16 cellular contexts compared by ENCODE assay signal in genomic region chr4:26377352-26378311, GRCh38. TPM values are rescaled to one million over a fixed set of nuclear protein-coding genes. Genes with fewer than 3 reads are reported as not detected.
A peak's percentile ranks its signal among the peaks of the same experiment; 100 is the strongest.
DNase-seq lines count a peak whose midpoint lies in the region; ATAC-seq and TF ChIP-seq lines count a peak whose summit lies in the region.
"Had no signal": no experiment of that assay in that cellular context is flagged by ENCODE, and none has a peak within 500 bp of the region (broad histone marks: within the 10 kb centered on the region; RNA-seq: fewer than 3 reads in every experiment).

No MANE protein-coding gene starts in this region.

- H4K8ac ChIP-seq in H9 (replicated peaks; ENCODE audit: insufficient read length, low read depth, low read length) = no peak overlapping the region

- peaks cover 20% of the 10 kb centered on the region for H3K36me3 Mint-ChIP-seq in activated CD8-positive, alpha-beta memory T cell treated with anti-CD3 and anti-CD28 coated beads, Interleukin-2, amount 10 ng/mL, durations not matched to agents 7 days and 5 days
- peaks cover 50% of the 10 kb centered on the region for H3K36me3 Mint-ChIP-seq in dendritic cell treated with granulocyte-macrophage colony-stimulating factor and Interleukin-4, amounts not matched to agents 40 ng/mL and 50 ng/mL, for 4 days (ENCODE audit: low read depth)
- H3K36me3 Mint-ChIP-seq in stimulated activated naive B cell treated with anti-CD40 and anti-IgM and Interleukin-4, amounts not matched to agents 10 μg/mL and 1 μg/mL and 100 μg/mL, for 72 hours = peaks cover 5 to 11% of the 10 kb centered on the region in 2 donors
- peaks cover 0 to 3% (median 0%) of the 10 kb centered on the region in 3 experiments; a peak in 1 of 7 replicates for H3K36me3 Mint-ChIP-seq in H9 (ENCODE audit: insufficient read depth in 1 of 3, low read depth in 3 of 3)

- H4K91ac ChIP-seq in H9 (ENCODE audit: insufficient read length, low read depth, low read length) = no peak overlapping the region

- H2BK5ac ChIP-seq in H9 (ENCODE audit: insufficient read length, low read length) = no peak overlapping the region

- H3K18ac ChIP-seq in H9 (ENCODE audit: insufficient read length, low read depth, low read length) = no peak overlapping the region

- peaks cover 2% of the 10 kb centered on the region; the same call in 1 of the 2 replicates for H3K4me1 ChIP-seq in H9 (ENCODE audit: insufficient read depth, low read length)

- H2BK20ac ChIP-seq in H9 (ENCODE audit: low read depth, low read length, poor library complexity, severe bottlenecking) = no peak overlapping the region

- no peak overlapping the region for H3K9ac ChIP-seq in H9 (ENCODE audit: extremely low read depth, insufficient read length, low read length)

- H3K79me2 ChIP-seq in H9 (ENCODE audit: insufficient read depth, low read length) = peaks cover 62% of the 10 kb centered on the region

- no peak overlapping the region for H3K4me3 Mint-ChIP-seq in activated CD8-positive, alpha-beta memory T cell treated with anti-CD3 and anti-CD28 coated beads, Interleukin-2, amount 10 ng/mL, durations not matched to agents 7 days and 5 days
- no peak overlapping the region for H3K4me3 Mint-ChIP-seq in dendritic cell treated with granulocyte-macrophage colony-stimulating factor and Interleukin-4, amounts not matched to agents 40 ng/mL and 50 ng/mL, for 4 days
- H3K4me3 Mint-ChIP-seq in stimulated activated naive B cell treated with anti-CD40 and anti-IgM and Interleukin-4, amounts not matched to agents 10 μg/mL and 1 μg/mL and 100 μg/mL, for 72 hours = no peak overlapping the region
- H3K4me3 Mint-ChIP-seq in H9 = no peak overlapping the region
- H3K4me3 Mint-ChIP-seq: effector memory CD8-positive, alpha-beta T cell had no signal

- no peak for TF ChIP-seq POLR2A in NB4 (IDR thresholded peaks at IDR 0.05; ENCODE audit: extremely low read depth, insufficient read length)

- no peak overlapping the region for H2AFZ ChIP-seq in H9 (ENCODE audit: low read length)

- ATAC-seq in activated CD8-positive, alpha-beta memory T cell treated with anti-CD3 and anti-CD28 coated beads, Interleukin-2, amount 10 ng/mL, durations not matched to agents 7 days and 5 days = no peak
- ATAC-seq in stimulated activated naive B cell treated with anti-CD40 and anti-IgM and Interleukin-4, amounts not matched to agents 10 μg/mL and 1 μg/mL and 100 μg/mL, for 72 hours (replicated peaks) = peak; percentile 78 to 79
- no peak for ATAC-seq in GM19452 (IDR thresholded peaks at IDR 0.05; ENCODE audit: unreplicated experiment)
- ATAC-seq: effector memory CD8-positive, alpha-beta T cell; mucosa of descending colon had no signal

- no peak overlapping the region for H2AK5ac ChIP-seq in H9 (ENCODE audit: insufficient read length, low read length)

- TF ChIP-seq CTCF in NB4 (IDR thresholded peaks at IDR 0.05; ENCODE audit: low read depth, low read length) = no peak
- no peak for TF ChIP-seq CTCF in H9 (conservative IDR thresholded peaks at IDR 0.05)

- H2BK15ac ChIP-seq in H9 (ENCODE audit: low read depth, low read length) = no peak overlapping the region

- no peak for DNase-seq in activated CD8-positive, alpha-beta memory T cell treated with anti-CD3 and anti-CD28 coated beads, Interleukin-2, amount 10 ng/mL, durations not matched to agents 7 days and 5 days
- DNase-seq in activated CD8-positive, alpha-beta memory T cell treated with anti-CD3 and anti-CD28 coated beads, Interleukin-2, amount 50 U/mL, for 48 hours = no peak
- DNase-seq in NB4 (ENCODE audit: low read depth) (peak; percentile 43), NCI-H345 treated with DMSO at 0.1 percent for 48 hours (lab: John Stamatoyannopoulos, UW; ENCODE audit: unreplicated experiment) (no peak), H9 (no peak)
- no peak for DNase-seq in stimulated activated naive B cell treated with anti-CD40 and anti-IgM and Interleukin-4, amounts not matched to agents 10 μg/mL and 1 μg/mL and 100 μg/mL, for 72 hours
- DNase-seq: activated CD4-positive, alpha-beta T cell treated with anti-CD3 and anti-CD28 coated beads, Interleukin-2, amount 50 U/mL, for 4 hours; effector memory CD8-positive, alpha-beta T cell; foreskin melanocyte; mucosa of descending colon; NCI-H2081 treated with DMSO at 0.1 percent for 48 hours; NK-92 treated with Interleukin-12 subunit alpha and Interleukin-12 subunit beta, amount 100 ng/mL, for 24 hours; stimulated activated CD4-positive, alpha-beta T cell treated with anti-CD3 and anti-CD28 coated beads, Interleukin-2, amount 100 ng/mL, for 24 hours; SW 1271 had no signal

- H4K5ac ChIP-seq in H9 (ENCODE audit: insufficient read length, low read depth, low read length) = no peak overlapping the region

- H3K4ac ChIP-seq in H9 (ENCODE audit: low read depth, low read length) = no peak overlapping the region

- H3K27ac ChIP-seq in H9 (ENCODE audit: insufficient read length, low read depth, low read length) = no peak overlapping the region

- CTCF ChIA-PET in activated CD8-positive, alpha-beta memory T cell treated with anti-CD3 and anti-CD28 coated beads, Interleukin-2, amount 10 ng/mL, durations not matched to agents 7 days and 5 days (lab: Charles Lee) = interaction anchor here (1.4 kb wide), 1 partner anchor 48 kb away, joined by 6 read pairs; no protein-coding TSS in a partner anchor

- no peak overlapping the region for H3K4me3 ChIP-seq in NB4 (ENCODE audit: low read depth, low read length)
- H3K4me3 ChIP-seq: mucosa of descending colon had no signal

- no peak overlapping the region for H3T11ph ChIP-seq in H9 (ENCODE audit: low read length)

- H2BK120ac ChIP-seq in H9 (ENCODE audit: low read depth, low read length, poor library complexity, severe bottlenecking) = no peak overlapping the region

- no peaks in the 10 kb centered on the region for H4K20me1 ChIP-seq in H9 (ENCODE audit: control insufficient read depth, insufficient read depth, insufficient read length)

- no peaks in the 10 kb centered on the region for H3K9me3 ChIP-seq in H9 (ENCODE audit: control insufficient read depth, low read depth, low read length)
- H3K9me3 ChIP-seq: mucosa of descending colon had no signal

- no peaks in the 10 kb centered on the region for H3K27me3 ChIP-seq in H9 (ENCODE audit: insufficient read depth, low read length)

- intact Hi-C loops in dendritic cell treated with granulocyte-macrophage colony-stimulating factor and Interleukin-4, amounts not matched to agents 40 ng/mL and 50 ng/mL, for 4 days (cut with micrococcal nuclease) = no loop called here

- H3K79me1 ChIP-seq in H9 (ENCODE audit: insufficient read depth, low read depth, low read length, poor library complexity, severe bottlenecking) = no peaks in the 10 kb centered on the region

- WGBS in H9 (ENCODE audit: extremely low coverage, insufficient read length, low lambda C conversion rate) = no CpG with 5 or more reads among the region's 4 CpGs

- H3K23ac ChIP-seq in H9 (ENCODE audit: insufficient read length, low read depth, low read length) = no peak overlapping the region

- H2BK12ac ChIP-seq in H9 (ENCODE audit: insufficient read length, low read depth, low read length) = no peak overlapping the region

- H3K27ac Mint-ChIP-seq in activated CD8-positive, alpha-beta memory T cell treated with anti-CD3 and anti-CD28 coated beads, Interleukin-2, amount 10 ng/mL, durations not matched to agents 7 days and 5 days = peak overlapping the region; percentile 12
- peak overlapping the region; percentile 66 for H3K27ac Mint-ChIP-seq in dendritic cell treated with granulocyte-macrophage colony-stimulating factor and Interleukin-4, amounts not matched to agents 40 ng/mL and 50 ng/mL, for 4 days
- H3K27ac Mint-ChIP-seq in stimulated activated naive B cell treated with anti-CD40 and anti-IgM and Interleukin-4, amounts not matched to agents 10 μg/mL and 1 μg/mL and 100 μg/mL, for 72 hours = no peak overlapping the region
- H3K27ac Mint-ChIP-seq in H9 = peak overlapping the region in 1 of 3 experiments; percentile 18; a peak in 2 of 7 replicates
- H3K27ac Mint-ChIP-seq: effector memory CD8-positive, alpha-beta T cell had no signal

- no peaks in the 10 kb centered on the region for H3K23me2 ChIP-seq in H9 (ENCODE audit: insufficient read length, low read depth, low read length, poor library complexity, severe bottlenecking)

- no peak overlapping the region for H3K56ac ChIP-seq in H9 (ENCODE audit: insufficient read length, low read depth, low read length)

- H3K9me3 Mint-ChIP-seq in activated CD8-positive, alpha-beta memory T cell treated with anti-CD3 and anti-CD28 coated beads, Interleukin-2, amount 10 ng/mL, durations not matched to agents 7 days and 5 days (ENCODE audit: low read depth) = no peaks in the 10 kb centered on the region
- H3K9me3 Mint-ChIP-seq in dendritic cell treated with granulocyte-macrophage colony-stimulating factor and Interleukin-4, amounts not matched to agents 40 ng/mL and 50 ng/mL, for 4 days = no peaks in the 10 kb centered on the region
- no peaks in the 10 kb centered on the region for H3K9me3 Mint-ChIP-seq in stimulated activated naive B cell treated with anti-CD40 and anti-IgM and Interleukin-4, amounts not matched to agents 10 μg/mL and 1 μg/mL and 100 μg/mL, for 72 hours
- no peaks in the 10 kb centered on the region for H3K9me3 Mint-ChIP-seq in H9
- H3K9me3 Mint-ChIP-seq: effector memory CD8-positive, alpha-beta T cell had no signal

- H3K27me3 Mint-ChIP-seq in activated CD8-positive, alpha-beta memory T cell treated with anti-CD3 and anti-CD28 coated beads, Interleukin-2, amount 10 ng/mL, durations not matched to agents 7 days and 5 days = no peaks in the 10 kb centered on the region
- no peaks in the 10 kb centered on the region for H3K27me3 Mint-ChIP-seq in dendritic cell treated with granulocyte-macrophage colony-stimulating factor and Interleukin-4, amounts not matched to agents 40 ng/mL and 50 ng/mL, for 4 days
- no peaks in the 10 kb centered on the region for H3K27me3 Mint-ChIP-seq in stimulated activated naive B cell treated with anti-CD40 and anti-IgM and Interleukin-4, amounts not matched to agents 10 μg/mL and 1 μg/mL and 100 μg/mL, for 72 hours
- no peaks in the 10 kb centered on the region for H3K27me3 Mint-ChIP-seq in H9 (ENCODE audit: low read depth)

- no peak overlapping the region for H3K4me2 ChIP-seq in H9 (ENCODE audit: insufficient read depth, insufficient read length, low read length)

- H3K4me1 Mint-ChIP-seq in activated CD8-positive, alpha-beta memory T cell treated with anti-CD3 and anti-CD28 coated beads, Interleukin-2, amount 10 ng/mL, durations not matched to agents 7 days and 5 days = peaks cover 42% of the 10 kb centered on the region
- H3K4me1 Mint-ChIP-seq in dendritic cell treated with granulocyte-macrophage colony-stimulating factor and Interleukin-4, amounts not matched to agents 40 ng/mL and 50 ng/mL, for 4 days (ENCODE audit: low read depth) = peaks cover 54% of the 10 kb centered on the region
- peaks cover 22 to 59% of the 10 kb centered on the region in 2 donors for H3K4me1 Mint-ChIP-seq in stimulated activated naive B cell treated with anti-CD40 and anti-IgM and Interleukin-4, amounts not matched to agents 10 μg/mL and 1 μg/mL and 100 μg/mL, for 72 hours
- H3K4me1 Mint-ChIP-seq in H9 = peaks cover 24 to 30% of the 10 kb centered on the region in 2 experiments

- no peak overlapping the region for H3K14ac ChIP-seq in H9 (ENCODE audit: insufficient read depth, low read length)

RNA-seq across cellular contexts. Expression of gene RBPJ, which starts 56.8 kb away (rescaled TPM):
- total RNA-seq in activated CD8-positive, alpha-beta memory T cell treated with anti-CD3 and anti-CD28 coated beads, Interleukin-2, amount 10 ng/mL, durations not matched to agents 7 days and 5 days = 100 to 1,000 TPM in 1 of 2 experiments, 10 to 100 TPM in 1; 73.3 to 163 TPM
- total RNA-seq in H9 (2021) = 155 and 166 TPM in 2 replicates

Comparison
In these comparisons a context has a peak if more than half of its experiments do, and no peak if none do; other contexts are left out.
1. ATAC-seq: peak in stimulated activated naive B cell treated with anti-CD40 and anti-IgM and Interleukin-4, amounts not matched to agents 10 μg/mL and 1 μg/mL and 100 μg/mL, for 72 hours (2 of 2); none in activated CD8-positive, alpha-beta memory T cell treated with anti-CD3 and anti-CD28 coated beads, Interleukin-2, amount 10 ng/mL, durations not matched to agents 7 days and 5 days (single experiment) and GM19452 (single experiment).